Comparison of ENCODE assay signal across 20 cellular contexts in genomic region chr5:131475416-131476045, GRCh38.
DNase-seq lines count a peak whose midpoint lies in the region; ATAC-seq and TF ChIP-seq lines count a peak whose summit lies in the region.
"Had no signal": no experiment of that assay in that cellular context is flagged by ENCODE, and none has a peak within 500 bp of the region (broad histone marks: within the 10 kb centered on the region; RNA-seq: fewer than 3 reads in every experiment).

No MANE protein-coding gene starts in this region.

- H3K36me3 Mint-ChIP-seq in activated naive CD4-positive, alpha-beta T cell treated with anti-CD3 and anti-CD28 coated beads for 36 hours (ENCODE audit: low read depth), result peaks cover 41% of the 10 kb centered on the region
- peaks cover 54% of the 10 kb centered on the region for H3K36me3 Mint-ChIP-seq in activated naive CD4-positive, alpha-beta T cell treated with anti-CD3 and anti-CD28 coated beads, Interleukin-2, amount 10 ng/mL, durations not matched to agents 7 days and 5 days
- peaks cover 92% of the 10 kb centered on the region for H3K36me3 Mint-ChIP-seq in activated T-helper 17 cell treated with anti-CD3 and anti-CD28 coated beads, Interleukin-2, amount 50 U/mL, for 72 hours (ENCODE audit: low read depth)

- H3K4me3 ChIP-seq in fibroblast of pulmonary artery (replicated peaks; ENCODE audit: low read depth, low read length), result no peak overlapping the region
- no peak overlapping the region for H3K4me3 ChIP-seq in skeletal muscle satellite cell (ENCODE audit: low read length)
- no peak overlapping the region for H3K4me3 ChIP-seq in H7 (ENCODE audit: insufficient read depth, low read depth, low read length)
- H3K4me3 ChIP-seq: transverse colon had no signal

- TF ChIP-seq CTCF in fibroblast of pulmonary artery (IDR thresholded peaks at IDR 0.05; ENCODE audit: low read length, missing control alignments), result no peak

- H3K9me3 ChIP-seq in skeletal muscle satellite cell (replicated peaks; ENCODE audit: low read length), result no peaks in the 10 kb centered on the region
- H3K9me3 ChIP-seq: transverse colon had no signal

- peak overlapping the region; percentile 63 for H3K27ac Mint-ChIP-seq in activated naive CD4-positive, alpha-beta T cell treated with anti-CD3 and anti-CD28 coated beads for 36 hours
- no peak overlapping the region for H3K27ac Mint-ChIP-seq in activated naive CD4-positive, alpha-beta T cell treated with anti-CD3 and anti-CD28 coated beads, Interleukin-2, amount 10 ng/mL, durations not matched to agents 7 days and 5 days
- peak overlapping the region; percentile 23 for H3K27ac Mint-ChIP-seq in activated T-helper 17 cell treated with anti-CD3 and anti-CD28 coated beads, Interleukin-2, amount 50 U/mL, for 72 hours
- H3K27ac Mint-ChIP-seq: activated CD8-positive, alpha-beta T cell treated with anti-CD3 and anti-CD28 coated beads, Interleukin-2, amount 10 ng/mL, durations not matched to agents 7 days and 5 days; activated T-helper 1 cell treated with anti-CD3 and anti-CD28 coated beads, Interleukin-12 subunit alpha, Interleukin-12 subunit beta, Interleukin-2, Interleukin-4 antibody, amounts not matched to agents 30 ng/mL and 10 ng/mL and 1 ng/mL, durations not matched to agents 14 hours and 24 hours and 36 hours; stimulated activated effector memory CD8-positive, alpha-beta T cell treated with anti-CD3 and anti-CD28 coated beads, Interleukin-12 subunit alpha, Interleukin-12 subunit beta, amount 100 ng/mL, for 72 hours had no signal

- CTCF ChIA-PET in activated naive CD4-positive, alpha-beta T cell treated with anti-CD3 and anti-CD28 coated beads for 36 hours (lab: Charles Lee), result no interaction called here
- CTCF ChIA-PET in activated naive CD4-positive, alpha-beta T cell treated with anti-CD3 and anti-CD28 coated beads, Interleukin-2, amount 10 ng/mL, durations not matched to agents 7 days and 5 days (lab: Charles Lee), result no interaction called here

- H3K27me3 ChIP-seq in skeletal muscle satellite cell (ENCODE audit: control insufficient read depth, insufficient read depth, low read length) (no peaks in the 10 kb centered on the region), H7 (ENCODE audit: control insufficient read depth, insufficient read depth, low read length) (no peaks in the 10 kb centered on the region)
- H3K27me3 ChIP-seq: foreskin keratinocyte, transverse colon had no signal

- H3K9me3 Mint-ChIP-seq in activated naive CD4-positive, alpha-beta T cell treated with anti-CD3 and anti-CD28 coated beads for 36 hours, result no peaks in the 10 kb centered on the region
- H3K9me3 Mint-ChIP-seq in activated naive CD4-positive, alpha-beta T cell treated with anti-CD3 and anti-CD28 coated beads, Interleukin-2, amount 10 ng/mL, durations not matched to agents 7 days and 5 days, result no peaks in the 10 kb centered on the region
- H3K9me3 Mint-ChIP-seq in activated T-helper 17 cell treated with anti-CD3 and anti-CD28 coated beads, Interleukin-2, amount 50 U/mL, for 72 hours, result no peaks in the 10 kb centered on the region
- H3K9me3 Mint-ChIP-seq: activated T-helper 1 cell treated with anti-CD3 and anti-CD28 coated beads, Interleukin-12 subunit alpha, Interleukin-12 subunit beta, Interleukin-2, Interleukin-4 antibody, amounts not matched to agents 30 ng/mL and 10 ng/mL and 1 ng/mL, durations not matched to agents 14 hours and 24 hours and 36 hours; stimulated activated effector memory CD8-positive, alpha-beta T cell treated with anti-CD3 and anti-CD28 coated beads, Interleukin-12 subunit alpha, Interleukin-12 subunit beta, amount 100 ng/mL, for 72 hours had no signal

- peaks cover 51% of the 10 kb centered on the region for H3K4me1 Mint-ChIP-seq in activated naive CD4-positive, alpha-beta T cell treated with anti-CD3 and anti-CD28 coated beads for 36 hours (ENCODE audit: low read depth)
- H3K4me1 Mint-ChIP-seq in activated naive CD4-positive, alpha-beta T cell treated with anti-CD3 and anti-CD28 coated beads, Interleukin-2, amount 10 ng/mL, durations not matched to agents 7 days and 5 days, result peaks cover 17% of the 10 kb centered on the region
- peaks cover 5% of the 10 kb centered on the region for H3K4me1 Mint-ChIP-seq in activated T-helper 17 cell treated with anti-CD3 and anti-CD28 coated beads, Interleukin-2, amount 50 U/mL, for 72 hours

- H3K27me3 Mint-ChIP-seq in activated naive CD4-positive, alpha-beta T cell treated with anti-CD3 and anti-CD28 coated beads for 36 hours (ENCODE audit: low read depth), result no peaks in the 10 kb centered on the region
- H3K27me3 Mint-ChIP-seq in activated naive CD4-positive, alpha-beta T cell treated with anti-CD3 and anti-CD28 coated beads, Interleukin-2, amount 10 ng/mL, durations not matched to agents 7 days and 5 days, result no peaks in the 10 kb centered on the region
- H3K27me3 Mint-ChIP-seq in activated T-helper 17 cell treated with anti-CD3 and anti-CD28 coated beads, Interleukin-2, amount 50 U/mL, for 72 hours, result no peaks in the 10 kb centered on the region

- H3K4me2 ChIP-seq in skeletal muscle satellite cell (ENCODE audit: low read length), result peak overlapping the region; percentile 4

- no peak overlapping the region for H3K4me3 Mint-ChIP-seq in activated naive CD4-positive, alpha-beta T cell treated with anti-CD3 and anti-CD28 coated beads for 36 hours
- no peak overlapping the region for H3K4me3 Mint-ChIP-seq in activated naive CD4-positive, alpha-beta T cell treated with anti-CD3 and anti-CD28 coated beads, Interleukin-2, amount 10 ng/mL, durations not matched to agents 7 days and 5 days
- H3K4me3 Mint-ChIP-seq in activated T-helper 17 cell treated with anti-CD3 and anti-CD28 coated beads, Interleukin-2, amount 50 U/mL, for 72 hours, result no peak overlapping the region
- H3K4me3 Mint-ChIP-seq: activated CD8-positive, alpha-beta T cell treated with anti-CD3 and anti-CD28 coated beads, Interleukin-2, amount 10 ng/mL, durations not matched to agents 7 days and 5 days; activated T-helper 1 cell treated with anti-CD3 and anti-CD28 coated beads, Interleukin-12 subunit alpha, Interleukin-12 subunit beta, Interleukin-2, Interleukin-4 antibody, amounts not matched to agents 30 ng/mL and 10 ng/mL and 1 ng/mL, durations not matched to agents 14 hours and 24 hours and 36 hours; stimulated activated effector memory CD8-positive, alpha-beta T cell treated with anti-CD3 and anti-CD28 coated beads, Interleukin-12 subunit alpha, Interleukin-12 subunit beta, amount 100 ng/mL, for 72 hours had no signal

- intact Hi-C loops in activated naive CD4-positive, alpha-beta T cell treated with anti-CD3 and anti-CD28 coated beads for 36 hours (cut with micrococcal nuclease), result no loop called here

- peaks cover 13% of the 10 kb centered on the region for H3K4me1 ChIP-seq in skeletal muscle satellite cell (ENCODE audit: control insufficient read depth, insufficient read depth, low read length)
- H3K4me1 ChIP-seq: transverse colon had no signal

- H3K36me3 ChIP-seq in skeletal muscle satellite cell (ENCODE audit: insufficient read depth, low read length), result peaks cover 5% of the 10 kb centered on the region
- H3K36me3 ChIP-seq in H7 (replicated peaks; ENCODE audit: control insufficient read depth, insufficient read depth, low read length), result no peaks in the 10 kb centered on the region

- peak overlapping the region; percentile 14 for H3K9ac ChIP-seq in skeletal muscle satellite cell (ENCODE audit: low read depth, low read length)

- ATAC-seq in activated T-helper 17 cell treated with anti-CD3 and anti-CD28 coated beads, Interleukin-2, amount 50 U/mL, for 72 hours (replicated peaks), result no peak
- ATAC-seq: activated CD8-positive, alpha-beta T cell treated with anti-CD3 and anti-CD28 coated beads, Interleukin-2, amount 10 ng/mL, durations not matched to agents 7 days and 5 days; foreskin keratinocyte; stimulated activated effector memory CD8-positive, alpha-beta T cell treated with anti-CD3 and anti-CD28 coated beads, Interleukin-12 subunit alpha, Interleukin-12 subunit beta, amount 100 ng/mL, for 72 hours had no signal

- DNase-seq in activated naive CD4-positive, alpha-beta T cell treated with anti-CD3 and anti-CD28 coated beads for 36 hours, result no peak
- no peak for DNase-seq in activated naive CD4-positive, alpha-beta T cell treated with anti-CD3 and anti-CD28 coated beads, Interleukin-2, amount 10 ng/mL, durations not matched to agents 7 days and 5 days
- DNase-seq in fibroblast of pulmonary artery (ENCODE audit: low read depth), result peak; percentile 43
- no peak for DNase-seq in NCI-H510A (lab: John Stamatoyannopoulos, UW)
- DNase-seq in AG08396 (ENCODE audit: low spot score), result no peak
- no peak for DNase-seq in H7
- DNase-seq: activated CD8-positive, alpha-beta T cell treated with anti-CD3 and anti-CD28 coated beads, Interleukin-2, amount 10 ng/mL, durations not matched to agents 7 days and 5 days; amniotic stem cell; cerebellar nuclear complex; DMS79 treated with DMSO at 0.1 percent for 48 hours; foreskin keratinocyte; HCEC 1CT; NCI-H187 treated with DMSO at 0.1 percent for 48 hours; retina; stimulated activated CD4-positive, alpha-beta T cell treated with anti-CD3 and anti-CD28 coated beads, Interleukin-15, amount 100 ng/mL, for 24 hours; transverse colon had no signal
